ENCODE assay signal across 8 cellular contexts in the genomic region with DNA sequence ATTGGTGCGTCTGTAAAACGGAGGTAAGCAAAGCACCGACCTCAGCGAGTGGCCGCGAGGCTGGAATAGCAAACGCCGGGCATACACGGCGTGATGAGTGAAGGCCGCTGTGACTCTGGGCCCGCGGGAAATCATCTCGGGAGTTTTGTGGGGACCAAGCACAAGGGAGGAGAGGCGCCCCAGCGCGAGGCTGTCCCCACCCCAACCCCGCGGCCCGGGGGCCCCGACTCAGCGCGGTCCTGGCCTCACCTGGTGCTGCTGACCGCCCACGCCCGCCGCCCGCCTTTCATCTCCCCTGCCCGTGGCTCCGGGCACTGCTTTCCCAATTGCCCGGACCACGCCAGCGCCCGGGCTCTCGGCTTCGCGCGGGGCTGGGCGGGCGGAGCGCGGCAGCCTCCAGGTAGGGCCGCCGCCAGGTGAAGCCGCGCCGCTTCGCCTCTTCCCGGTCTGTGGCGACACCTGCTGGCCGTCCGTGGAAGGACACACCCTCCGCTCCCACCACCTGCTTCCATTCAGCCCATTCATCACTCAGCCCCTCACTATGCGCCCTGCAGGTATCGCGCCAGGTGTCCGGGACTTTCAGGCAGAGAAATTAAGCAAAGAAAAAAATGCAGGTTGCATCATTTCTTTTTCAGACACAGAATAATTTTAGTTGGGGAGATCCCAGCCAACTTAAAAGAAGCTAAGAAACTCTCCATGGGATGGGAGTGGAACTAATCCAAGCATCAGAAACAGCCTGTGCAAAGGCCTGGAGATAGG.
DNase-seq lines count a peak whose midpoint lies in the region; ATAC-seq, FAIRE-seq and TF ChIP-seq lines count a peak whose summit lies in the region.

No MANE protein-coding gene starts in this region.

- WGBS in upper lobe of left lung, 2 donors, result 17 to 18% methylated on average over 12 to 37 of the region's 57 CpGs

- H3K27ac ChIP-seq in parathyroid adenoma (no peak overlapping the region), upper lobe of left lung (no peak overlapping the region)

- H3K4me3 ChIP-seq in parathyroid adenoma (ENCODE audit: low read depth, low read length) (peak overlapping the region; percentile 33), upper lobe of left lung (peak overlapping the region in 3 of 4 donors; percentile 7 to 35 (median 16))

- peak; percentile 89 for FAIRE-seq in GM12892 (lab: Jason Lieb, UNC)

- H3K79me2 ChIP-seq in parathyroid adenoma, result no peaks in the 10 kb centered on the region

- peak overlapping the region; percentile 57 for H2AFZ ChIP-seq in parathyroid adenoma

- DNase-seq in GM12892 (ENCODE audit: insufficient read length), result peak; percentile 64
- peak; percentile 39 for DNase-seq in OCI-M1 (lab: John Stamatoyannopoulos, UW)
- peak; percentile 90 for DNase-seq in activated effector memory CD4-positive, alpha-beta T cell treated with anti-CD3 and anti-CD28 coated beads, Interleukin-2, amount 50 U/mL, for 16 hours
- DNase-seq in Right ventricle myocardium inferior (ENCODE audit: missing footprints), result peak; percentile 80
- peak; percentile 61 to 94 for DNase-seq in upper lobe of left lung
- DNase-seq in RKO (ENCODE audit: low spot score), result no peak

- no peak overlapping the region for H3K9ac ChIP-seq in parathyroid adenoma

- ATAC-seq in HG03354 (IDR thresholded peaks at IDR 0.05; ENCODE audit: poor library complexity, severe bottlenecking, unreplicated experiment), result peak; percentile 84
- peak; percentile 53 for ATAC-seq in Right ventricle myocardium inferior
- peak; percentile 78 to 86 for ATAC-seq in upper lobe of left lung (ENCODE audit: low FRiP score in 2 of 2)

- H3K36me3 ChIP-seq in parathyroid adenoma (ENCODE audit: control insufficient read depth, insufficient read depth, low read length) (no peaks in the 10 kb centered on the region), upper lobe of left lung (no peaks in the 10 kb centered on the region)

- H3K9me3 ChIP-seq in parathyroid adenoma (ENCODE audit: control insufficient read depth, low read length) (no peaks in the 10 kb centered on the region), upper lobe of left lung (no peaks in the 10 kb centered on the region)

- H3K4me2 ChIP-seq in parathyroid adenoma (ENCODE audit: low read length), result peak overlapping the region; percentile 63

- TF ChIP-seq POLR2A in GM12892 (IDR thresholded peaks at IDR 0.05; ENCODE audit: low read depth, low read length) (no peak), upper lobe of left lung (IDR thresholded peaks at IDR 0.05) (no peak)

- TF ChIP-seq CTCF in parathyroid adenoma (IDR thresholded peaks at IDR 0.05), result peak; percentile 94
- TF ChIP-seq CTCF in upper lobe of left lung (IDR thresholded peaks at IDR 0.05), result peak; percentile 93 to 98 (median 96)

- intact Hi-C loops in Right ventricle myocardium inferior (cut with DNase I), result loop anchor here (1.0 to 10.0 kb wide), 3 partner anchors 132 to 1255 kb away; no protein-coding TSS in a partner anchor

- H3K4me1 ChIP-seq in parathyroid adenoma (no peaks in the 10 kb centered on the region), upper lobe of left lung (peaks cover 3 to 6% (median 5%) of the 10 kb centered on the region in 4 donors)

- H3K27me3 ChIP-seq in parathyroid adenoma (ENCODE audit: control insufficient read depth, insufficient read depth, low read length), result no peaks in the 10 kb centered on the region
- H3K27me3 ChIP-seq in upper lobe of left lung, result peaks cover 0 to 4% (median 2%) of the 10 kb centered on the region in 4 donors

- TF ChIP-seq EP300 in upper lobe of left lung (IDR thresholded peaks at IDR 0.05), result no peak
